8 cellular contexts compared by ENCODE assay signal in the genomic region with DNA sequence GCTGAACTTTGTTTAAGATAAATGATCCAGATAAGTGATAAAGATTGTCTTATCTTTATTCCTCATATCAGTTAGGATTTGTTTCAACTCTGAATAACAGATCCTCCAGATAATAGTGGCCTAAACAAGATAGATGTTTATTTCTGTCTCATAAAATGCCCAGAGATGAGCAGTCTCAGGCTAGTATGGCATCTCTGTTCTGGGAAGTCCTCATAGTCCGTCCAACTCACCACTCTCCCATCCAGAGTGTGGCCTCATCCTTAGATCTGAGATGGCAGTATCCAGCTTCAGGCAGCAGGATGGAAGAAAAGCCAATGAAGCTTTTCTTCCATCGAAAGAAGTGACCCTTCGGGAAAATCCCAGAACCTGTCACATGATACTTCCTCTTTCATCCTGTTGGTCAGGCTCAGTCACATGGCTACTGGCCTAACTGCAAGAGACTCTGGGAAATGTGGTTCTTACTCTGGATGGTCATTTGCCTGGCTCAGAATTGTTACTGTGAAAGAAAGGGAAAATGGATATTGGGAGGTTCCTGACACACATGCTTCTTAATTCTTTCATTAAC. TPM values are rescaled to one million over a fixed set of nuclear protein-coding genes. Genes with fewer than 3 reads are reported as not detected.
A peak's percentile ranks its signal among the peaks of the same experiment; 100 is the strongest.
DNase-seq lines count a peak whose midpoint lies in the region; ATAC-seq and TF ChIP-seq lines count a peak whose summit lies in the region.

No MANE protein-coding gene starts in this region.

- no peaks in the 10 kb centered on the region for H3K27me3 Mint-ChIP-seq in T-helper 17 cell

- no peak overlapping the region for H3K27ac Mint-ChIP-seq in T-helper 17 cell

- H3K9me3 ChIP-seq in T-helper 17 cell (ENCODE audit: control insufficient read depth, low read length, poor library complexity, severe bottlenecking), result no peaks in the 10 kb centered on the region

- H3K36me3 Mint-ChIP-seq in T-helper 17 cell (ENCODE audit: low read depth), result peaks cover 3% of the 10 kb centered on the region

- H3K4me3 ChIP-seq in fibroblast of pulmonary artery (replicated peaks; ENCODE audit: low read depth, low read length), result no peak overlapping the region

- ATAC-seq in T-helper 17 cell (no peak), HG02571 (IDR thresholded peaks at IDR 0.05; ENCODE audit: unreplicated experiment) (no peak)

- peaks cover 35% of the 10 kb centered on the region for H3K4me1 Mint-ChIP-seq in T-helper 17 cell

- H3K4me3 Mint-ChIP-seq in T-helper 17 cell, result no peak overlapping the region

- no peak for TF ChIP-seq CTCF in fibroblast of pulmonary artery (IDR thresholded peaks at IDR 0.05; ENCODE audit: low read length, missing control alignments)

- DNase-seq in NCI-H2029 (lab: John Stamatoyannopoulos, UW), result peak; percentile 20
- no peak for DNase-seq in NCI-H2029 treated with DMSO at 0.1 percent for 48 hours (lab: John Stamatoyannopoulos, UW)
- DNase-seq in RKO (ENCODE audit: low spot score), result peak; percentile 34
- peak; percentile 50 for DNase-seq in fibroblast of pulmonary artery (ENCODE audit: low read depth)
- DNase-seq in pons (ENCODE audit: low spot score), result peak; percentile 94
- no peak for DNase-seq in T-helper 17 cell
- DNase-seq in KBM-7, result no peak

- in situ Hi-C loops in KBM-7 (cut with MboI; ENCODE audit: low pct_unique_long_range_greater_than_20kb, low sequenced_read_pairs), result no loop called here

RNA-seq across cellular contexts. Expression of a gene that starts 29.4 kb away (rescaled TPM):
- total RNA-seq in T-helper 17 cell, result 100 to 1,000 TPM; 269 to 340 TPM

Comparison
In these comparisons a context has a peak if more than half of its experiments do, and no peak if none do; other contexts are left out.
1. DNase-seq: peak in NCI-H2029 (single experiment), RKO (single experiment), fibroblast of pulmonary artery (single experiment) and pons (single experiment); none in NCI-H2029 treated with DMSO at 0.1 percent for 48 hours (single experiment), T-helper 17 cell (0 of 3) and KBM-7 (single experiment).